ENCODE assay signal across 8 cellular contexts in the genomic region with DNA sequence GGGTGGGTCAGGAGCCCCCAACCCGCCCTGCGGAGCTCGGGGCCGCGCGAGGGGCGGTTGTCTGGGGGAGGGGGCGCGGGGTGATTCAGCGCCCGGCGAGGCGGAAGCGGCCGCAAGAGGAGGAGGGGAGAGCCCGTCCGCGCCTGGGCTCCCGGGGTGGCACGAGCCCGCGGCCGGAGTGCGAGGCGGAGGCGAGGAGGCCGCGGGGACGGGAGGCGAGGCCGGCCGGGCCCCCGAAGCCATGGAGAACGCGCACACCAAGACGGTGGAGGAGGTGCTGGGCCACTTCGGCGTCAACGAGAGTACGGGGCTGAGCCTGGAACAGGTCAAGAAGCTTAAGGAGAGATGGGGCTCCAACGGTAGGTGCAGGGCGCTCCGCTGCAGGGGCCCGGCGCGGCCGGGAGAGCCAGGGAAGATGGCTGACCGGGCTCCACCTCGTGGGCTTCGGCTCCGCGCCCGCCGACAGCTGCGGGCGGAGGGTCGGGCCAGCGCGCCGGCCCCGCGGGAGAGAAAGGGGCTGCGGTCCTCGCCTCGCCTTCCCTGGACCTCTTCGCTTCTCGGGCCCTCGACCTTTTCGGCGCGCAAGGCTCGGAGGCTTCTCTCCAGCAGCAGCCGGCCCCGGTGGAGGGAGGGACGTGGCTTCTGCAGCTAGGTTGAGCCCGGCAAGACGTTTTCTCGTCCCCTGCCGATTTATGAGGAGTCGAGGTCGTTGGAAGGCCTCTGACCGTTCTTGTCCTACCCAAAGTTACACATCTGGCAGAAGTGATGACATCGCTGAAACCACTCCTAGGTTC. TPM values are rescaled to one million over a fixed set of nuclear protein-coding genes. Genes with fewer than 3 reads are reported as not detected.
DNase-seq lines count a peak whose midpoint lies in the region; ATAC-seq, FAIRE-seq and TF ChIP-seq lines count a peak whose summit lies in the region.

No MANE protein-coding gene starts in this region.

- H3K27me3 ChIP-seq in iPS-18a (ENCODE audit: control insufficient read depth, insufficient read depth, low read length) (peaks cover 11% of the 10 kb centered on the region), small intestine (ENCODE audit: control insufficient read depth in 2 of 2, insufficient read depth in 2 of 2, low read length in 2 of 2) (no peaks in the 10 kb centered on the region)

- in situ Hi-C loops in G401 (cut with HindIII; ENCODE audit: low sequenced_read_pairs) (loop anchor here (10.0 kb wide), 1 partner anchor 103 kb away; no protein-coding TSS in a partner anchor), astrocyte of the spinal cord (cut with HindIII; ENCODE audit: low sequenced_read_pairs) (no loop called here)

- H3K9me3 ChIP-seq in iPS-18a (ENCODE audit: control insufficient read depth, low read depth, low read length), result no peaks in the 10 kb centered on the region
- no peaks in the 10 kb centered on the region for H3K9me3 ChIP-seq in small intestine (ENCODE audit: control insufficient read depth, low read depth)

- TF ChIP-seq CTCF in astrocyte of the spinal cord (IDR thresholded peaks at IDR 0.05; ENCODE audit: low read depth, low read length), result no peak

- peak overlapping the region; percentile 72 for H3K4me3 ChIP-seq in astrocyte of the spinal cord (ENCODE audit: low read depth, low read length)
- peak overlapping the region; percentile 100 for H3K4me3 ChIP-seq in iPS-18a (ENCODE audit: low read length)
- peak overlapping the region; percentile 74 to 81 for H3K4me3 ChIP-seq in small intestine (ENCODE audit: low read depth in 1 of 2, low read length in 2 of 2)

- DNase-seq in G401 (ENCODE audit: low spot score) (peak; percentile 38), HuH-7.5 (ENCODE audit: low spot score) (peak; percentile 68), T-helper 9 cell (peak; percentile 23), astrocyte of the spinal cord (ENCODE audit: low read depth, low spot score) (peak; percentile 58), small intestine (peak; percentile 66), NCI-H446 treated with DMSO at 0.1 percent for 48 hours (lab: John Stamatoyannopoulos, UW) (no peak)

- H3K36me3 ChIP-seq in iPS-18a (ENCODE audit: control insufficient read depth, low read depth, low read length) (peaks cover 34% of the 10 kb centered on the region), small intestine (ENCODE audit: control insufficient read depth in 2 of 2, insufficient read depth in 2 of 2, low read length in 2 of 2) (no peaks in the 10 kb centered on the region)

- no peak for FAIRE-seq in small intestine (lab: Jason Lieb, UNC)

- H3K4me1 ChIP-seq in iPS-18a (ENCODE audit: control insufficient read depth, low read depth, low read length) (peaks cover 37% of the 10 kb centered on the region), small intestine (ENCODE audit: control insufficient read depth in 2 of 2, insufficient read depth in 1 of 2, low read depth in 1 of 2, low read length in 1 of 2) (peaks cover 0 to 12% of the 10 kb centered on the region in 2 donors)

- ATAC-seq in GM21526 (IDR thresholded peaks at IDR 0.05; ENCODE audit: low FRiP score, unreplicated experiment), result peak; percentile 38

- WGBS in small intestine, 3 donors, result 0% methylated on average over 49 to 83 of the region's 83 CpGs

- H3K27ac ChIP-seq in iPS-18a (ENCODE audit: low read length), result peak overlapping the region; percentile 96
- peak overlapping the region; percentile 90 to 95 for H3K27ac ChIP-seq in small intestine (ENCODE audit: low read depth in 1 of 2, low read length in 1 of 2)

- H3K9ac ChIP-seq in iPS-18a (ENCODE audit: low read length), result peak overlapping the region; percentile 98

RNA-seq across cellular contexts. Expression of gene ATP2A2, which starts 0.7 kb away (rescaled TPM):
- 15.1 and 20.3 TPM in 2 replicates for total RNA-seq in G401 (2014; rRNA removed; shearing (Covaris generic))
- polyA plus RNA-seq in small intestine, result 100 to 1,000 TPM in 1 of 3 donors, 10 to 100 TPM in 2; 14.8 to 100 (median 21.9) TPM
